In the genomic region with DNA sequence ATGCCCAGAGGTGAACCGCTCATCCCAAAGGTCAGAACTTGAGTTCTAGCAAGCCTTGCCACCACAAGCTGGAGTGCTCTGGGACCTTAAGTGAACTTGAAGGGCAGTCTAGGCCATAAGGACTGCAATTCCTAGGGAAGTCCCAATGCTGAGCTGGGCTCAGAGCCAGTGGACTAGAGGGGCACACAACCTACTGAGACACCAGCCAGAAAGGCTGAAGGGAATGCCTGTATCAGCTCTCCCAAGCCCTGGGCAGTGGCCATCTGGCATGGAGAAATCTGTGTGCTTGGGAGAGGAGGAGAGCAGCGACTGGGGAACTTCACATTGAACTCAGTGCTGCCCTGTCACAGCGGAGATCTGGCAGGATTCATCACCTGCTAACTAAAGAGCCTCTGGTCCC, we compare ENCODE assay signal across 27 cellular contexts.
DNase-seq lines count a peak whose midpoint lies in the region; ATAC-seq, FAIRE-seq and TF ChIP-seq lines count a peak whose summit lies in the region.
"Had no signal": no experiment of that assay in that cellular context is flagged by ENCODE, and none has a peak within 500 bp of the region (broad histone marks: within the 10 kb centered on the region; RNA-seq: fewer than 3 reads in every experiment).

No MANE protein-coding gene starts in this region.

- 62 to 66% methylated on average over 3 of the region's 3 CpGs for WGBS in heart right ventricle, 2 donors

- DNase-seq in DMS 273 (lab: John Stamatoyannopoulos, UW; ENCODE audit: unreplicated experiment) = peak; percentile 86
- DNase-seq in HTR-8/SVneo (ENCODE audit: insufficient read length, low spot score) = no peak
- peak; percentile 61 to 62 for DNase-seq in heart right ventricle
- peak; percentile 1 for DNase-seq in putamen (ENCODE audit: low spot score)
- no peak for DNase-seq in SHP77 (lab: John Stamatoyannopoulos, UW)
- no peak for DNase-seq in KG1 (lab: John Stamatoyannopoulos, UW)
- DNase-seq: AML-193; C1 segment of cervical spinal cord; CD4-positive, alpha-beta memory T cell; COR-L47; DMS79; EL; GF-D8; KBM-7; MG63; NCI-H1048; NCI-H1417; NCI-H1694; NCI-H2029 treated with DMSO at 0.1 percent for 48 hours; NCI-H446 treated with DMSO at 0.1 percent for 48 hours; NCI-H526 treated with DMSO at 0.1 percent for 48 hours; OCI-M1; Peyer's patch had no signal

- no peaks in the 10 kb centered on the region for H3K36me3 ChIP-seq in heart right ventricle
- H3K36me3 ChIP-seq: MG63, Peyer's patch, SJSA1 had no signal

- no peak for TF ChIP-seq CTCF in heart right ventricle (IDR thresholded peaks at IDR 0.05)

- H3K27ac ChIP-seq in heart right ventricle = no peak overlapping the region
- H3K27ac ChIP-seq: A549, Peyer's patch, SJSA1 had no signal

- ATAC-seq in heart right ventricle (peak; percentile 74 to 100 (median 94)), HG02759 (IDR thresholded peaks at IDR 0.05; ENCODE audit: unreplicated experiment) (no peak)
- ATAC-seq: A549 had no signal

- H3K4me3 ChIP-seq in heart right ventricle = no peak overlapping the region
- H3K4me3 ChIP-seq: A549, MG63, Peyer's patch, SJSA1 had no signal

- no peaks in the 10 kb centered on the region for H3K4me1 ChIP-seq in heart right ventricle
- H3K4me1 ChIP-seq: A549, Peyer's patch, SJSA1 had no signal

- peak; percentile 9 for FAIRE-seq in HTR-8/SVneo (lab: Jason Lieb, UNC)
- FAIRE-seq: GM12891 had no signal

- peaks cover 0 to 34% (median 13%) of the 10 kb centered on the region in 11 donors for H3K9me3 ChIP-seq in heart right ventricle

- no peaks in the 10 kb centered on the region for H3K27me3 ChIP-seq in heart right ventricle
- H3K27me3 ChIP-seq: MG63, Peyer's patch, SJSA1 had no signal

- intact Hi-C loops in heart right ventricle (cut with DNase I) = no loop called here

Comparison
In these comparisons a context has a peak if more than half of its experiments do, and no peak if none do; other contexts are left out.
1. DNase-seq: peak in DMS 273 (single experiment), heart right ventricle (2 of 2) and putamen (single experiment); none in HTR-8/SVneo (single experiment), SHP77 (0 of 2) and KG1 (single experiment).